ENCODE assay signal across 8 cellular contexts in genomic region chrX:46912098-46912672, GRCh38. TPM values are rescaled to one million over a fixed set of nuclear protein-coding genes. Genes with fewer than 3 reads are reported as not detected.
DNase-seq lines count a peak whose midpoint lies in the region; ATAC-seq and TF ChIP-seq lines count a peak whose summit lies in the region.

Gene JADE3, plus strand, starts transcription at chrX:46912421. Its CDS starts 72,474 bp downstream, at chrX:46984895.

- H3K27ac ChIP-seq in esophagus squamous epithelium = peak within 1 kb of the TSS; percentile 73 to 82 (median 76)
- peak within 1 kb of the TSS; percentile 18 for H3K27ac ChIP-seq in thymus (ENCODE audit: low read depth)

- DNase-seq in HK-2 (ENCODE audit: unreplicated experiment) = peak; percentile 72
- DNase-seq in NCI-H748 (lab: John Stamatoyannopoulos, UW; ENCODE audit: unreplicated experiment) = peak; percentile 85
- DNase-seq in activated CD8-positive, alpha-beta memory T cell treated with anti-CD3 and anti-CD28 coated beads, Interleukin-2, amount 50 U/mL, for 4 hours = peak; percentile 31
- no peak for DNase-seq in esophagus squamous epithelium (lab: John Stamatoyannopoulos, UW)

- no peaks in the 10 kb centered on the region for H3K9me3 ChIP-seq in esophagus squamous epithelium
- H3K9me3 ChIP-seq in mucosa of stomach (ENCODE audit: control insufficient read depth, low read length) = no peaks in the 10 kb centered on the region
- H3K9me3 ChIP-seq in thymus (ENCODE audit: control insufficient read depth) = no peaks in the 10 kb centered on the region

- TF ChIP-seq POLR2A in esophagus squamous epithelium (IDR thresholded peaks at IDR 0.05) = peak in 1 of 4 donors; percentile 37

- no peak for TF ChIP-seq CTCF in esophagus squamous epithelium (IDR thresholded peaks at IDR 0.05)

- peak within 1 kb of the TSS; percentile 90 for H3K4me3 ChIP-seq in GM08714 (ENCODE audit: low read length)
- H3K4me3 ChIP-seq in esophagus squamous epithelium = peak within 1 kb of the TSS; percentile 66 to 78 (median 76)
- H3K4me3 ChIP-seq in mucosa of stomach (ENCODE audit: low read length) = no peak within 1 kb of the TSS
- peak within 1 kb of the TSS; percentile 67 for H3K4me3 ChIP-seq in thymus (ENCODE audit: low read length)

- no peaks in the 10 kb centered on the region for H3K36me3 ChIP-seq in esophagus squamous epithelium
- H3K36me3 ChIP-seq in mucosa of stomach (ENCODE audit: control insufficient read depth, insufficient read depth, low read length) = no peaks in the 10 kb centered on the region
- H3K36me3 ChIP-seq in thymus (ENCODE audit: control insufficient read depth, insufficient read depth) = no peaks in the 10 kb centered on the region

- ATAC-seq in HG03097 (IDR thresholded peaks at IDR 0.05; ENCODE audit: low FRiP score, unreplicated experiment) = no peak

- peak within 1 kb of the TSS; percentile 53 for H3K9ac ChIP-seq in mucosa of stomach (ENCODE audit: low read length)

- intact Hi-C loops in esophagus squamous epithelium (cut with DNase I) = no loop called here

- H3K4me1 ChIP-seq in esophagus squamous epithelium = peaks cover 0 to 12% (median 0%) of the 10 kb centered on the region in 3 donors
- no peaks in the 10 kb centered on the region for H3K4me1 ChIP-seq in mucosa of stomach (ENCODE audit: control insufficient read depth, insufficient read depth, low read length)
- no peaks in the 10 kb centered on the region for H3K4me1 ChIP-seq in thymus (ENCODE audit: control insufficient read depth, insufficient read depth, low read length)

- H3K27me3 ChIP-seq in esophagus squamous epithelium = no peaks in the 10 kb centered on the region
- H3K27me3 ChIP-seq in mucosa of stomach (ENCODE audit: control insufficient read depth, insufficient read depth, low read length) = no peaks in the 10 kb centered on the region
- no peaks in the 10 kb centered on the region for H3K27me3 ChIP-seq in thymus (ENCODE audit: control insufficient read depth, insufficient read depth)

- 40% methylated on average over 1 of the region's 71 CpGs; no CpG with 5 or more reads in 1 of the 2 donors for WGBS in esophagus squamous epithelium, 2 donors
- under 1% methylated on average over 63 of the region's 71 CpGs for WGBS in thymus

RNA-seq across cellular contexts. Expression of gene JADE3, which starts in this region (rescaled TPM):
- 1 to 10 TPM; 3.4 to 6.3 (median 4.2) TPM for total RNA-seq in esophagus squamous epithelium
- polyA plus RNA-seq in thymus = 3.8 TPM
